8 cellular contexts compared by ENCODE assay signal in the genomic region with DNA sequence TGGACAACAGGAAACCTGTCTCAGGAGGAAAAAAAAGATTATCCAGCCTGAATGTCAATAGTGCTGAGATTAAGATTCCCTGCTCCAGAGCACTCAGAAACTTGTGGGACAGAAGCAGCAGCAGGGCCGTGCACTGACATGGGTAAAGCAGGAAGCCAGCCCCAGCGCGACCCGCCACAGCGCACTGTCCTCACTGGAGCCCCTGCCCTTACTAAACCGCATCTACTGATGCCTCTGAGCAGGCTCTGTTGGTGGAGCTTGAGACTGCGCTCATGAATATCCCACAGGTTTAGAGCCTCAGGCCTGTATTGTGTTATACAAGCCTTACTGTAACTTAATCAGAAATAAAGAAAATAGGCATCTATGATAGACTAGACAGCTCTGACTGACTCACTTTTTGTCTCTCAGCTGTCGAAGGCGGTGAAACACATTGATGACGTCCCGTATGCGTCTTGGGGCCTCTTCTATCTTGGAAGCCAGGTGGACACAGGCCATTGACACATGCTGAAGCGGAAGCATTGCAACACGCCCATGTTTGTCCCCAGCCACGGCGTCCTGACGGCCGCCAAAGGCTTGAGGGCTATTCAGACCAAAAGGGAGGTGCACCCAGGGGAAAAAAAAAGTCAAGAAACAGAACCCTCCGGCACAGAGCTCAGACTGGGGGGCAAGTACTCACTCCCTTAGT. TPM values are rescaled to one million over a fixed set of nuclear protein-coding genes. Genes with fewer than 3 reads are reported as not detected.
DNase-seq lines count a peak whose midpoint lies in the region; ATAC-seq and TF ChIP-seq lines count a peak whose summit lies in the region.

No MANE protein-coding gene starts in this region.

- no peaks in the 10 kb centered on the region for H3K9me3 ChIP-seq in OCI-LY3 (ENCODE audit: insufficient read depth, low read length)

- H3K9ac ChIP-seq in OCI-LY3 (ENCODE audit: low read length) = peak overlapping the region; percentile 94

- no peak for TF ChIP-seq CTCF in OCI-LY3 (IDR thresholded peaks at IDR 0.05; ENCODE audit: low read depth, low read length)
- TF ChIP-seq CTCF in neural crest cell (conservative IDR thresholded peaks at IDR 0.05) = no peak

- peaks cover 75% of the 10 kb centered on the region for H3K79me2 ChIP-seq in OCI-LY3 (ENCODE audit: low read length)

- DNase-seq in EH (ENCODE audit: low read depth) (peak; percentile 10), neural crest cell (ENCODE audit: low read depth, low spot score) (no peak), NCI-H446 (lab: John Stamatoyannopoulos, UW) (no peak), SW480 (ENCODE audit: low spot score) (no peak)
- DNase-seq in effector memory CD8-positive, alpha-beta T cell = no peak

- H3K27me3 ChIP-seq in OCI-LY3 (ENCODE audit: low read depth, low read length) = no peaks in the 10 kb centered on the region

- peak overlapping the region; percentile 95 for H3K4me2 ChIP-seq in OCI-LY3 (ENCODE audit: low read length)

- no peaks in the 10 kb centered on the region for H3K27me3 Mint-ChIP-seq in effector memory CD8-positive, alpha-beta T cell
- H3K27me3 Mint-ChIP-seq in neural crest cell (ENCODE audit: low read depth) = peaks cover 3% of the 10 kb centered on the region

- H3K4me3 Mint-ChIP-seq in effector memory CD8-positive, alpha-beta T cell = peak overlapping the region; percentile 87 to 88
- peak overlapping the region; percentile 98 for H3K4me3 Mint-ChIP-seq in neural crest cell

- peaks cover 58% of the 10 kb centered on the region for H3K36me3 ChIP-seq in OCI-LY3 (replicated peaks; ENCODE audit: low read depth, low read length)

- H2AFZ ChIP-seq in OCI-LY3 (ENCODE audit: low read depth, low read length) = no peak overlapping the region

- H4K20me1 ChIP-seq in OCI-LY3 (ENCODE audit: insufficient read depth, low read length) = no peaks in the 10 kb centered on the region

- H3K9me3 Mint-ChIP-seq in effector memory CD8-positive, alpha-beta T cell = no peaks in the 10 kb centered on the region
- H3K9me3 Mint-ChIP-seq in neural crest cell = no peaks in the 10 kb centered on the region

- H3K27ac ChIP-seq in OCI-LY3 (ENCODE audit: low read length) = peak overlapping the region; percentile 61

- no peak for ATAC-seq in effector memory CD8-positive, alpha-beta T cell (replicated peaks)
- ATAC-seq in HG03442 (IDR thresholded peaks at IDR 0.05; ENCODE audit: unreplicated experiment) = no peak
- ATAC-seq in GM21717 (IDR thresholded peaks at IDR 0.05; ENCODE audit: unreplicated experiment) = no peak

- peaks cover 34 to 40% of the 10 kb centered on the region in 2 donors for H3K4me1 Mint-ChIP-seq in effector memory CD8-positive, alpha-beta T cell (ENCODE audit: low read depth in 2 of 2)
- peaks cover 29% of the 10 kb centered on the region for H3K4me1 Mint-ChIP-seq in neural crest cell

- H3K4me1 ChIP-seq in OCI-LY3 (ENCODE audit: low read length) = peaks cover 20% of the 10 kb centered on the region

- H3K27ac Mint-ChIP-seq in effector memory CD8-positive, alpha-beta T cell = peak overlapping the region; percentile 83 to 93
- H3K27ac Mint-ChIP-seq in neural crest cell (ENCODE audit: unreplicated experiment) = peak overlapping the region; percentile 89

- H3K36me3 Mint-ChIP-seq in effector memory CD8-positive, alpha-beta T cell (ENCODE audit: insufficient read depth) = peaks cover 94% of the 10 kb centered on the region
- peaks cover 23% of the 10 kb centered on the region for H3K36me3 Mint-ChIP-seq in neural crest cell (ENCODE audit: low read depth)

- H3K4me3 ChIP-seq in OCI-LY3 (ENCODE audit: low read length) = peak overlapping the region; percentile 96

RNA-seq across cellular contexts. Expression of gene CCNL2, which starts 1.2 kb away (rescaled TPM):
- total RNA-seq in neural crest cell = 249 and 261 TPM in 2 replicates

RNA-seq across cellular contexts. Expression of gene MRPL20, which starts 9.1 kb away (rescaled TPM):
- total RNA-seq in neural crest cell = 113 and 117 TPM in 2 replicates

RNA-seq across cellular contexts. Expression of gene AURKAIP1, which starts 23.0 kb away (rescaled TPM):
- 127 and 128 TPM in 2 replicates for total RNA-seq in neural crest cell

RNA-seq across cellular contexts. Expression of gene ANKRD65, which starts 23.1 kb away (rescaled TPM):
- total RNA-seq in neural crest cell = 0.66 and 0.89 TPM in 2 replicates

RNA-seq across cellular contexts. Expression of gene VWA1, which starts 37.5 kb away (rescaled TPM):
- 8.9 and 9.6 TPM in 2 replicates for total RNA-seq in neural crest cell
